In the genomic region with DNA sequence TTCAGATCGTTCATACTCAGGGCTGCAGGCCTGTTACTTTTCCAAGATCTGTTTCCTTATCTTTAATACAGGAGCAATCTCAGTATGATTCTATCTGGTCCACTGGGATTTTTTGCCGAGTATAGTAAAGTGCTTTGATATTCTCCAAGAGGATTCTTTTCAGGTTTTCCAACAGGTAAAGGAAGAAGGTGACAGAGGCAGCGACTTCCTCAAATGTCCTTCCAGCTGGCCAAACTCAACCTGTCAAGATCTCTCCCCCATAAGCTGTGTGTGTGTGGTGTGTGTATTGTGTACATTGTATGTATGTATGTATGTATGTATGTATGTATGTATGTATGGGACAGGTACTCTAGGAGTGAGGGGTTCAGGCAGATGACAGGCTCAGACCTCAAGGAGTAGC, we compare ENCODE assay signal across 8 cellular contexts. TPM values are rescaled to one million over a fixed set of nuclear protein-coding genes. Genes with fewer than 3 reads are reported as not detected.
DNase-seq lines count a peak whose midpoint lies in the region; ATAC-seq and TF ChIP-seq lines count a peak whose summit lies in the region.

No MANE protein-coding gene starts in this region.

- TF ChIP-seq CTCF in GM13977 (IDR thresholded peaks at IDR 0.05; ENCODE audit: extremely low read depth, insufficient read depth, missing control alignments): no peak

- DNase-seq in activated CD8-positive, alpha-beta memory T cell treated with anti-CD3 and anti-CD28 coated beads, Interleukin-2, amount 10 ng/mL, durations not matched to agents 7 days and 5 days: no peak
- no peak for DNase-seq in activated CD8-positive, alpha-beta memory T cell treated with anti-CD3 and anti-CD28 coated beads, Interleukin-2, amount 50 U/mL, for 48 hours
- DNase-seq in adipocyte (ENCODE audit: low read depth) (no peak), left kidney (ENCODE audit: low read depth, low spot score) (peak; percentile 26), cortex of kidney (lab: John Stamatoyannopoulos, UW) (no peak), OCI-M2 (lab: John Stamatoyannopoulos, UW; ENCODE audit: unreplicated experiment) (no peak), GM13977 (ENCODE audit: low spot score) (no peak)

- H3K27me3 ChIP-seq in adipocyte (replicated peaks; ENCODE audit: control insufficient read depth, insufficient read depth, low read length) (no peaks in the 10 kb centered on the region), thymus (ENCODE audit: control insufficient read depth, insufficient read depth) (no peaks in the 10 kb centered on the region)

- peak overlapping the region; percentile 92 for H3K9ac ChIP-seq in adipocyte (ENCODE audit: low read length)

- H3K4me3 Mint-ChIP-seq in activated CD8-positive, alpha-beta memory T cell treated with anti-CD3 and anti-CD28 coated beads, Interleukin-2, amount 10 ng/mL, durations not matched to agents 7 days and 5 days: peak overlapping the region; percentile 92

- CTCF ChIA-PET in activated CD8-positive, alpha-beta memory T cell treated with anti-CD3 and anti-CD28 coated beads, Interleukin-2, amount 10 ng/mL, durations not matched to agents 7 days and 5 days (lab: Charles Lee): interaction anchor here (1.0 to 3.2 kb wide), 11 partner anchors 13 to 225 kb away, joined by 3 to 15 read pairs (median 4); a partner anchor contains a TSS

- H3K4me3 ChIP-seq in adipocyte (ENCODE audit: low read length) (peak overlapping the region; percentile 92), thymus (ENCODE audit: low read length) (peak overlapping the region; percentile 68)

- H3K36me3 ChIP-seq in adipocyte (ENCODE audit: control insufficient read depth, insufficient read depth, low read length, severe bottlenecking) (no peaks in the 10 kb centered on the region), thymus (ENCODE audit: control insufficient read depth, insufficient read depth) (peaks cover 7% of the 10 kb centered on the region)

- peaks cover 5% of the 10 kb centered on the region for H3K27me3 Mint-ChIP-seq in activated CD8-positive, alpha-beta memory T cell treated with anti-CD3 and anti-CD28 coated beads, Interleukin-2, amount 10 ng/mL, durations not matched to agents 7 days and 5 days

- no peak for ATAC-seq in activated CD8-positive, alpha-beta memory T cell treated with anti-CD3 and anti-CD28 coated beads, Interleukin-2, amount 10 ng/mL, durations not matched to agents 7 days and 5 days

- in situ Hi-C loops in GM13977 (cut with MboI; ENCODE audit: low pct_unique_long_range_greater_than_20kb, low sequenced_read_pairs, unreplicated experiment): no loop called here

- no peak overlapping the region for H3K27ac ChIP-seq in thymus (ENCODE audit: low read depth)

- peak overlapping the region; percentile 88 for H3K27ac Mint-ChIP-seq in activated CD8-positive, alpha-beta memory T cell treated with anti-CD3 and anti-CD28 coated beads, Interleukin-2, amount 10 ng/mL, durations not matched to agents 7 days and 5 days

- H3K4me1 ChIP-seq in adipocyte (ENCODE audit: control insufficient read depth, insufficient read depth, low read length) (peaks cover 8% of the 10 kb centered on the region), thymus (ENCODE audit: control insufficient read depth, insufficient read depth, low read length) (peaks cover 9% of the 10 kb centered on the region)

- WGBS in thymus: 8% methylated on average over 3 of the region's 3 CpGs

- no peaks in the 10 kb centered on the region for H3K9me3 ChIP-seq in adipocyte (ENCODE audit: control insufficient read depth, low read length)
- no peaks in the 10 kb centered on the region for H3K9me3 ChIP-seq in thymus (ENCODE audit: control insufficient read depth)

- peaks cover 13% of the 10 kb centered on the region for H3K36me3 Mint-ChIP-seq in activated CD8-positive, alpha-beta memory T cell treated with anti-CD3 and anti-CD28 coated beads, Interleukin-2, amount 10 ng/mL, durations not matched to agents 7 days and 5 days

- H3K4me1 Mint-ChIP-seq in activated CD8-positive, alpha-beta memory T cell treated with anti-CD3 and anti-CD28 coated beads, Interleukin-2, amount 10 ng/mL, durations not matched to agents 7 days and 5 days: peaks cover 22% of the 10 kb centered on the region

- H3K9me3 Mint-ChIP-seq in activated CD8-positive, alpha-beta memory T cell treated with anti-CD3 and anti-CD28 coated beads, Interleukin-2, amount 10 ng/mL, durations not matched to agents 7 days and 5 days (ENCODE audit: low read depth): no peaks in the 10 kb centered on the region

RNA-seq across cellular contexts. Expression of a gene that starts 1.1 kb away (rescaled TPM):
- 100 to 1,000 TPM; 137 to 150 TPM for total RNA-seq in activated CD8-positive, alpha-beta memory T cell treated with anti-CD3 and anti-CD28 coated beads, Interleukin-2, amount 10 ng/mL, durations not matched to agents 7 days and 5 days
- polyA plus RNA-seq in thymus: 130 TPM

RNA-seq across cellular contexts. Expression of a gene that starts 30.0 kb away (rescaled TPM):
- 100 to 1,000 TPM; 225 to 412 TPM for total RNA-seq in activated CD8-positive, alpha-beta memory T cell treated with anti-CD3 and anti-CD28 coated beads, Interleukin-2, amount 10 ng/mL, durations not matched to agents 7 days and 5 days
- 389 TPM for polyA plus RNA-seq in thymus

RNA-seq across cellular contexts. Expression of a gene that starts 32.2 kb away (rescaled TPM):
- 100 to 1,000 TPM; 233 to 256 TPM for total RNA-seq in activated CD8-positive, alpha-beta memory T cell treated with anti-CD3 and anti-CD28 coated beads, Interleukin-2, amount 10 ng/mL, durations not matched to agents 7 days and 5 days
- 170 TPM for polyA plus RNA-seq in thymus

RNA-seq across cellular contexts. Expression of a gene that starts 51.6 kb away (rescaled TPM):
- 1 to 10 TPM; 7.3 to 8.4 TPM for total RNA-seq in activated CD8-positive, alpha-beta memory T cell treated with anti-CD3 and anti-CD28 coated beads, Interleukin-2, amount 10 ng/mL, durations not matched to agents 7 days and 5 days
- polyA plus RNA-seq in thymus: 1.5 TPM

RNA-seq across cellular contexts. Expression of a gene that starts 51.8 kb away (rescaled TPM):
- total RNA-seq in activated CD8-positive, alpha-beta memory T cell treated with anti-CD3 and anti-CD28 coated beads, Interleukin-2, amount 10 ng/mL, durations not matched to agents 7 days and 5 days: 1 to 10 TPM; 7.8 to 7.9 TPM
- 6.3 TPM for polyA plus RNA-seq in thymus
